8 cellular contexts compared by ENCODE assay signal in genomic region chr1:109277434-109278204, GRCh38. TPM values are rescaled to one million over a fixed set of nuclear protein-coding genes. Genes with fewer than 3 reads are reported as not detected.
A peak's percentile ranks its signal among the peaks of the same experiment; 100 is the strongest.
DNase-seq lines count a peak whose midpoint lies in the region; ATAC-seq, FAIRE-seq and TF ChIP-seq lines count a peak whose summit lies in the region.

No MANE protein-coding gene starts in this region.

- H2BK12ac ChIP-seq in neuronal stem cell (ENCODE audit: low read length) = no peak overlapping the region

- TF ChIP-seq RAD21 in Ishikawa (IDR thresholded peaks at IDR 0.05; ENCODE audit: low read depth) = peak; percentile 88

- peaks cover 9 to 15% of the 10 kb centered on the region in 2 donors for H3K4me1 ChIP-seq in neuronal stem cell (ENCODE audit: control insufficient read depth in 2 of 2, insufficient read depth in 1 of 2, low read depth in 1 of 2, low read length in 2 of 2)
- peaks cover 73% of the 10 kb centered on the region for H3K4me1 ChIP-seq in testis

- H2BK120ac ChIP-seq in neuronal stem cell (ENCODE audit: low read depth, low read length) = no peak overlapping the region

- no peak overlapping the region for H3K27ac Mint-ChIP-seq in CD4-positive, alpha-beta T cell

- intact Hi-C loops in CD4-positive, alpha-beta T cell (cut with DNase I, micrococcal nuclease) = loop anchor here (1.0 to 2.0 kb wide), 3 partner anchors 122 to 256 kb away; no protein-coding TSS in a partner anchor
- intact Hi-C loops in testis (cut with DNase I; ENCODE audit: low total_unique reads) = no loop called here

- H3K27me3 Mint-ChIP-seq in CD4-positive, alpha-beta T cell = no peaks in the 10 kb centered on the region

- H3K4me3 ChIP-seq in foreskin fibroblast (ENCODE audit: low read depth in 1 of 2, low read length in 2 of 2) = no peak overlapping the region
- H3K4me3 ChIP-seq in neuronal stem cell (ENCODE audit: low read length in 2 of 2) = no peak overlapping the region
- no peak overlapping the region for H3K4me3 ChIP-seq in testis

- no peaks in the 10 kb centered on the region for H3K9me3 ChIP-seq in CD4-positive, alpha-beta T cell (ENCODE audit: control insufficient read depth, low read length)
- no peaks in the 10 kb centered on the region for H3K9me3 ChIP-seq in neuronal stem cell (replicated peaks in 1 of 2; ENCODE audit: control insufficient read depth in 2 of 2, insufficient read depth in 1 of 2, low read depth in 1 of 2, low read length in 2 of 2)
- H3K9me3 ChIP-seq in testis = no peaks in the 10 kb centered on the region

- H2BK15ac ChIP-seq in neuronal stem cell (ENCODE audit: low read length) = no peak overlapping the region

- no peak overlapping the region for H3K4me3 Mint-ChIP-seq in CD4-positive, alpha-beta T cell

- H3K36me3 ChIP-seq in neuronal stem cell (replicated peaks in 1 of 2; ENCODE audit: control insufficient read depth in 2 of 2, insufficient read depth in 2 of 2, low read length in 2 of 2) (peaks cover 33 to 78% of the 10 kb centered on the region in 2 donors), testis (ENCODE audit: low read depth, missing control alignments) (no peaks in the 10 kb centered on the region)

- peak; percentile 78 for ATAC-seq in CD4-positive, alpha-beta T cell (ENCODE audit: poor library complexity)
- peak; percentile 69 for ATAC-seq in GM19452 (IDR thresholded peaks at IDR 0.05; ENCODE audit: unreplicated experiment)

- no peak overlapping the region for H3K4ac ChIP-seq in neuronal stem cell (ENCODE audit: low read length)

- no peak overlapping the region for H2AK5ac ChIP-seq in neuronal stem cell (ENCODE audit: low read depth, low read length)

- H3K9ac ChIP-seq in neuronal stem cell (ENCODE audit: low read depth, low read length, poor library complexity) = no peak overlapping the region

- H4K91ac ChIP-seq in neuronal stem cell (ENCODE audit: low read depth, low read length, poor library complexity) = no peak overlapping the region

- no peak overlapping the region for H3K18ac ChIP-seq in neuronal stem cell (ENCODE audit: low read length)

- no peaks in the 10 kb centered on the region for H3K9me3 Mint-ChIP-seq in CD4-positive, alpha-beta T cell

- no peak overlapping the region for H3K14ac ChIP-seq in neuronal stem cell (ENCODE audit: low read length)

- CTCF ChIA-PET in CD4-positive, alpha-beta T cell (lab: Charles Lee) = interaction anchor here (0.5 to 3.5 kb wide), 9 partner anchors 8 to 255 kb away, joined by 3 to 26 read pairs (median 4); partner anchors contain the start of genes CYB561D1 and SORT1

- no peaks in the 10 kb centered on the region for H3K27me3 ChIP-seq in CD4-positive, alpha-beta T cell (ENCODE audit: control insufficient read depth, insufficient read depth, low read length)
- no peaks in the 10 kb centered on the region for H3K27me3 ChIP-seq in neuronal stem cell (ENCODE audit: control insufficient read depth in 3 of 3, insufficient read depth in 3 of 3, low read depth in 1 of 3, low read length in 3 of 3)
- H3K27me3 ChIP-seq in testis = no peaks in the 10 kb centered on the region

- no peak overlapping the region for H3K4me2 ChIP-seq in neuronal stem cell (ENCODE audit: insufficient read depth, low read length, poor library complexity, severe bottlenecking)

- no CpG with 5 or more reads among the region's 7 CpGs for WGBS in neuronal stem cell (ENCODE audit: extremely low coverage in 2 of 2, insufficient read length in 2 of 2, insufficient replicate concordance in 1 of 2), 2 donors
- WGBS in testis, 2 donors = 66 to 74% methylated on average over 7 of the region's 7 CpGs

- TF ChIP-seq CTCF in CD4-positive, alpha-beta T cell (IDR thresholded peaks at IDR 0.05) = peak; percentile 79
- TF ChIP-seq CTCF in foreskin fibroblast (IDR thresholded peaks at IDR 0.05; ENCODE audit: low read depth, low read length) = peak; percentile 87
- peak; percentile 84 to 95 (median 90) for TF ChIP-seq CTCF in testis (IDR thresholded peaks at IDR 0.05)

- no peak overlapping the region for H3K27ac ChIP-seq in CD4-positive, alpha-beta T cell (ENCODE audit: low read depth, low read length)
- H3K27ac ChIP-seq in neuronal stem cell (replicated peaks; ENCODE audit: low read length) = peak overlapping the region; percentile 28
- peak overlapping the region; percentile 28 to 87 for H3K27ac ChIP-seq in testis

- H3K23ac ChIP-seq in neuronal stem cell (ENCODE audit: low read depth, low read length, poor library complexity) = no peak overlapping the region

- POLR2A ChIA-PET in CD4-positive, alpha-beta T cell (lab: Charles Lee) = no interaction called here

- FAIRE-seq in RCC 7860 (lab: Jason Lieb, UNC) = no peak

- peaks cover 4% of the 10 kb centered on the region for H3K4me1 Mint-ChIP-seq in CD4-positive, alpha-beta T cell (ENCODE audit: low read depth)

- H4K8ac ChIP-seq in neuronal stem cell (ENCODE audit: low read depth, low read length) = no peak overlapping the region

- peak; percentile 34 to 64 (median 46) for DNase-seq in CD4-positive, alpha-beta T cell
- DNase-seq in RCC 7860 (ENCODE audit: low spot score) (peak; percentile 37), foreskin fibroblast (peak in 1 of 2 donors; percentile 79), neuronal stem cell (ENCODE audit: low spot score) (peak; percentile 64), testis (peak; percentile 94)
- peak; percentile 41 for DNase-seq in activated T-helper 9 cell treated with anti-CD3 and anti-CD28 coated beads, Interleukin-2, amount 50 U/mL, for 16 hours (ENCODE audit: low read depth)

- no peaks in the 10 kb centered on the region for H3K36me3 Mint-ChIP-seq in CD4-positive, alpha-beta T cell (ENCODE audit: low read depth)

- peaks cover 12% of the 10 kb centered on the region for H3K79me1 ChIP-seq in neuronal stem cell (ENCODE audit: low read depth, low read length)

- TF ChIP-seq POLR2A in testis (IDR thresholded peaks at IDR 0.05) = no peak

- no peak overlapping the region for H2BK5ac ChIP-seq in neuronal stem cell (ENCODE audit: low read length)

- H2AFZ ChIP-seq in neuronal stem cell (ENCODE audit: low read length) = no peak overlapping the region

- TF ChIP-seq EP300 in Ishikawa (IDR thresholded peaks at IDR 0.05; ENCODE audit: borderline replicate concordance) = no peak

TF ChIP-seq in Ishikawa, 13 proteins besides CTCF, POLR2A, EP300 and RAD21:
- TF ChIP-seq REST (IDR thresholded peaks at IDR 0.05; ENCODE audit: low read depth) = no peak
- TF ChIP-seq, protein P1, sequence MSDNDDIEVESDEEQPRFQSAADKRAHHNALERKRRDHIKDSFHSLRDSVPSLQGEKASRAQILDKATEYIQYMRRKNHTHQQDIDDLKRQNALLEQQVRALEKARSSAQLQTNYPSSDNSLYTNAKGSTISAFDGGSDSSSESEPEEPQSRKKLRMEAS (IDR thresholded peaks at IDR 0.05) = 0 out of 2 replicates have a peak, but pooled peaks have one; percentile 28
- TF ChIP-seq YY1 (IDR thresholded peaks at IDR 0.05; ENCODE audit: low read depth) = 0 out of 2 replicates have a peak, but pooled peaks have one; percentile 23

RNA-seq across cellular contexts. Expression of gene PSRC1, which starts 5.3 kb away (rescaled TPM):
- total RNA-seq in CD4-positive, alpha-beta T cell = under 1 TPM; 0.22 to 0.91 TPM
- polyA plus RNA-seq in neuronal stem cell (2013, experiment 1 of 2) = 118 TPM
- polyA plus RNA-seq in neuronal stem cell (2013, experiment 2 of 2) = 115 TPM
- total RNA-seq in testis = 10 to 100 TPM; 34.0 to 48.9 TPM
- 24.0 TPM for polyA plus RNA-seq in testis (ENCODE audit: insufficient read depth, low read depth, low replicate concordance)

RNA-seq across cellular contexts. Expression of gene CELSR2, which starts 28.3 kb away (rescaled TPM):
- 1 to 10 TPM; 3.6 TPM for total RNA-seq in CD4-positive, alpha-beta T cell
- polyA plus RNA-seq in neuronal stem cell (2013, experiment 1 of 2) = 40.0 TPM
- 41.0 TPM for polyA plus RNA-seq in neuronal stem cell (2013, experiment 2 of 2)
- 100 to 1,000 TPM; 107 to 140 TPM for total RNA-seq in testis
- polyA plus RNA-seq in testis (ENCODE audit: insufficient read depth, low read depth, low replicate concordance) = 59.6 TPM

RNA-seq across cellular contexts. Expression of gene MYBPHL, which starts 29.2 kb away (rescaled TPM):
- total RNA-seq in CD4-positive, alpha-beta T cell = not detected
- 0.13 TPM for polyA plus RNA-seq in neuronal stem cell (2013, experiment 1 of 2)
- 0.29 TPM for polyA plus RNA-seq in neuronal stem cell (2013, experiment 2 of 2)
- under 1 TPM in 1 of 2 donors, not detected in 1; 0.99 TPM for total RNA-seq in testis
- 1.5 TPM for polyA plus RNA-seq in testis (ENCODE audit: insufficient read depth, low read depth, low replicate concordance)

Comparison
In these comparisons a context has a peak if more than half of its experiments do, and no peak if none do; other contexts are left out.
1. RNA of gene PSRC1, which starts 5.3 kb away (total RNA-seq): 34.0 to 48.9 TPM in testis; 0.22 to 0.91 TPM in CD4-positive, alpha-beta T cell; every median in the first group is over 10 times any median in the second.
2. RNA of gene CELSR2, which starts 28.3 kb away (total RNA-seq): 107 to 140 TPM in testis; 3.6 TPM in CD4-positive, alpha-beta T cell; every median in the first group is over 10 times any median in the second.
3. Peak in every context shown above with its lines, with median percentiles within 50 percentile points of each other: CTCF ChIP-seq.